8 cellular contexts compared by ENCODE assay signal in the genomic region with DNA sequence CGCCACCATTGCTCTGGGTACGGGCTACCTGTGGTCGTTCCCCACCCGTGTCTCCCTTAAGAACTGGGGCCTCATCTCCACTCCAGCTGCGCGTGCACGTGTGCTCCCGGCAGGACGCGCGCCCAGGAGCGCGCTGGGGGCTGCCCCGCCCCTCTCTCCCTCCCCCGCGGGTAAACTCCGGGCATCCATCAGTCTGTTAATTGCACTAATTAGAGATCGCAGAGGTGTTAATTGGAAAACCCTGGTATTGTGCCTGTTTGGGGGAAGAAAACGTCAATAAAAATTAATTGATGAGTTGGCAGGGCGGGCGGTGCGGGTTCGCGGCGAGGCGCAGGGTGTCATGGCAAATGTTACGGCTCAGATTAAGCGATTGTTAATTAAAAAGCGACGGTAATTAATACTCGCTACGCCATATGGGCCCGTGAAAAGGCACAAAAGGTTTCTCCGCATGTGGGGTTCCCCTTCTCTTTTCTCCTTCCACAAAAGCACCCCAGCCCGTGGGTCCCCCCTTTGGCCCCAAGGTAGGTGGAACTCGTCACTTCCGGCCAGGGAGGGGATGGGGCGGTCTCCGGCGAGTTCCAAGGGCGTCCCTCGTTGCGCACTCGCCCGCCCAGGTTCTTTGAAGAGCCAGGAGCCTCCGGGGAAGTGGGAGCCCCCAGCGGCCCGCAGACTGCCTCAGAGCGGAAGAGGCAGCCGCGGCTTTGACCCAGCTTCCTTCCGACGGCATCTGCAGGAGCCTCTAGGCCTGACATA. TPM values are rescaled to one million over a fixed set of nuclear protein-coding genes. Genes with fewer than 3 reads are reported as not detected.
DNase-seq lines count a peak whose midpoint lies in the region; ATAC-seq, FAIRE-seq and TF ChIP-seq lines count a peak whose summit lies in the region.

No MANE protein-coding gene starts in this region.

- no peaks in the 10 kb centered on the region for H3K36me3 ChIP-seq in small intestine (ENCODE audit: control insufficient read depth in 2 of 2, insufficient read depth in 2 of 2, low read length in 2 of 2)

- FAIRE-seq in small intestine (lab: Jason Lieb, UNC) = no peak

- peak; percentile 68 for ATAC-seq in GM21526 (IDR thresholded peaks at IDR 0.05; ENCODE audit: low FRiP score, unreplicated experiment)

- no peaks in the 10 kb centered on the region for H3K9me3 ChIP-seq in small intestine (ENCODE audit: control insufficient read depth, low read depth)

- WGBS in small intestine, 3 donors = 19 to 61% (median 35%) methylated on average over 48 to 53 of the region's 53 CpGs

- intact Hi-C loops in cardiac septum (cut with DNase I) = no loop called here

- H3K27me3 ChIP-seq in small intestine (ENCODE audit: control insufficient read depth in 2 of 2, insufficient read depth in 2 of 2, low read length in 2 of 2) = no peaks in the 10 kb centered on the region

- TF ChIP-seq CTCF in AG10803 (conservative IDR thresholded peaks at IDR 0.05; ENCODE audit: low read length) = no peak

- H3K4me3 ChIP-seq in AG10803 (ENCODE audit: low read length) (peak overlapping the region; percentile 59), small intestine (ENCODE audit: low read depth in 1 of 2, low read length in 2 of 2) (peak overlapping the region; percentile 42)

- DNase-seq in AG10803 (ENCODE audit: low read depth) (peak; percentile 36), NOMO-1 (lab: John Stamatoyannopoulos, UW; ENCODE audit: unreplicated experiment in 2 of 2) (peak; percentile 88 to 91), cardiac septum (ENCODE audit: low spot score) (peak; percentile 82), small intestine (peak; percentile 48), EL (no peak), DMS153 treated with DMSO at 0.1 percent for 48 hours (lab: John Stamatoyannopoulos, UW; ENCODE audit: unreplicated experiment) (no peak)
- DNase-seq in activated effector memory CD4-positive, alpha-beta T cell treated with Interleukin-2 at 50 U/mL for 16 hours = peak; percentile 77

- peaks cover 0 to 3% of the 10 kb centered on the region in 2 donors for H3K4me1 ChIP-seq in small intestine (ENCODE audit: control insufficient read depth in 2 of 2, insufficient read depth in 1 of 2, low read depth in 1 of 2, low read length in 1 of 2)

- H3K27ac ChIP-seq in small intestine (ENCODE audit: low read depth in 1 of 2, low read length in 1 of 2) = peak overlapping the region in 1 of 2 donors; percentile 53

RNA-seq across cellular contexts. Expression of gene FOXP4, which starts 14.4 kb away (rescaled TPM):
- 20.3 TPM for total RNA-seq in cardiac septum
- 10 to 100 TPM; 13.8 to 18.5 (median 14.3) TPM for polyA plus RNA-seq in small intestine

Comparison
In these comparisons a context has a peak if more than half of its experiments do, and no peak if none do; other contexts are left out.
1. DNase-seq: peak in AG10803 (single experiment), NOMO-1 (2 of 2), activated effector memory CD4-positive, alpha-beta T cell treated with Interleukin-2 at 50 U/mL for 16 hours (single experiment), cardiac septum (single experiment) and small intestine (single experiment); none in EL (single experiment) and DMS153 treated with DMSO at 0.1 percent for 48 hours (single experiment).